6 cellular contexts compared by ENCODE assay signal in genomic region chr2:166641516-166641915, GRCh38.
A peak's percentile ranks its signal among the peaks of the same experiment; 100 is the strongest.
DNase-seq lines count a peak whose midpoint lies in the region; ATAC-seq and TF ChIP-seq lines count a peak whose summit lies in the region.
"Not testable (repeated sequence)": the region's sequence is repeated elsewhere in the genome, so short reads cannot be mapped to it uniquely, and the experiment has no call there.

No MANE protein-coding gene starts in this region.

- not testable (repeated sequence) for H4K8ac ChIP-seq in mesendoderm (ENCODE audit: low read depth, low read length)

- not testable (repeated sequence) for H3K18ac ChIP-seq in mesendoderm (ENCODE audit: low read length)

- peaks cover 14% of the 10 kb centered on the region for H3K9me3 Mint-ChIP-seq in endodermal cell
- not testable (repeated sequence) for H3K9me3 Mint-ChIP-seq in stimulated activated memory B cell treated with anti-CD40 and anti-IgM and Interleukin-4, amounts not matched to agents 10 μg/mL and 1 μg/mL and 100 μg/mL, for 72 hours

- not testable (repeated sequence) for H3K9ac ChIP-seq in endodermal cell (ENCODE audit: extremely low read depth, low read length, poor library complexity, severe bottlenecking); mesendoderm (ENCODE audit: low read length)

- H3K4ac ChIP-seq in mesendoderm (ENCODE audit: low read depth, low read length): not testable (repeated sequence)

- not testable (repeated sequence) for H2AK5ac ChIP-seq in mesendoderm (ENCODE audit: low read length)

- not testable (repeated sequence) for H3K27ac Mint-ChIP-seq in endodermal cell; stimulated activated memory B cell treated with anti-CD40 and anti-IgM and Interleukin-4, amounts not matched to agents 10 μg/mL and 1 μg/mL and 100 μg/mL, for 72 hours

- POLR2A ChIA-PET in HEK293 (lab: Yijun Ruan, JAX): not testable (repeated sequence)

- H3K36me3 Mint-ChIP-seq in endodermal cell (ENCODE audit: low read depth); stimulated activated memory B cell treated with anti-CD40 and anti-IgM and Interleukin-4, amounts not matched to agents 10 μg/mL and 1 μg/mL and 100 μg/mL, for 72 hours: not testable (repeated sequence)

- H3K27ac ChIP-seq in HEK293 (ENCODE audit: extremely low read depth, low read depth, low read length); endodermal cell (ENCODE audit: low read depth, low read length); mesendoderm (ENCODE audit: low read depth, low read length): not testable (repeated sequence)

- CTCF ChIA-PET in HEK293 (lab: Yijun Ruan, JAX): not testable (repeated sequence)

- TF ChIP-seq CTCF in HEK293 (tag by site-specific recombination; IDR thresholded peaks at IDR 0.05); endodermal cell (conservative IDR thresholded peaks at IDR 0.05): not testable (repeated sequence)

- not testable (repeated sequence) for H3K9me3 ChIP-seq in HEK293 (ENCODE audit: control insufficient read depth, insufficient read depth, low read depth, low read length)
- peaks cover 22% of the 10 kb centered on the region for H3K9me3 ChIP-seq in endodermal cell (ENCODE audit: control insufficient read depth, low read length)

- peak; percentile 73 for DNase-seq in ELF-1 (ENCODE audit: low read depth, low spot score)
- DNase-seq in RPMI7951 (ENCODE audit: low read depth): peak; percentile 14
- peak; percentile 65 for DNase-seq in endodermal cell
- DNase-seq in mesendoderm: peak; percentile 64

- H3K36me3 ChIP-seq in HEK293 (ENCODE audit: control insufficient read depth in 2 of 2, insufficient read depth in 1 of 2, low read length in 2 of 2); endodermal cell (ENCODE audit: control insufficient read depth, insufficient read depth, low read length); mesendoderm (ENCODE audit: control insufficient read depth, insufficient read depth, low read length): not testable (repeated sequence)

- not testable (repeated sequence) for H3K79me2 ChIP-seq in mesendoderm (ENCODE audit: control insufficient read depth, insufficient read depth, low read length)

- H2BK120ac ChIP-seq in mesendoderm (ENCODE audit: low read depth, low read length): not testable (repeated sequence)

- H3K4me3 Mint-ChIP-seq in endodermal cell; stimulated activated memory B cell treated with anti-CD40 and anti-IgM and Interleukin-4, amounts not matched to agents 10 μg/mL and 1 μg/mL and 100 μg/mL, for 72 hours: not testable (repeated sequence)

- not testable (repeated sequence) for H3K4me3 ChIP-seq in HEK293 (ENCODE audit: low read depth, low read length); endodermal cell (ENCODE audit: low read length); mesendoderm (ENCODE audit: low read length)

- H3K27me3 ChIP-seq in endodermal cell (ENCODE audit: control insufficient read depth, insufficient read depth, low read length, poor library complexity, severe bottlenecking); mesendoderm (ENCODE audit: insufficient read depth, low read length, poor library complexity): not testable (repeated sequence)

- not testable (repeated sequence) for H3K56ac ChIP-seq in mesendoderm (ENCODE audit: low read length)

- H3K4me2 ChIP-seq in mesendoderm (ENCODE audit: low read length): not testable (repeated sequence)

- H3K4me1 Mint-ChIP-seq in endodermal cell; stimulated activated memory B cell treated with anti-CD40 and anti-IgM and Interleukin-4, amounts not matched to agents 10 μg/mL and 1 μg/mL and 100 μg/mL, for 72 hours: not testable (repeated sequence)

- 82 to 96% methylated on average over 1 to 3 of the region's 3 CpGs for WGBS in endodermal cell (ENCODE audit: insufficient coverage in 1 of 2, insufficient read length in 1 of 2), 2 experiments
- no CpG with 5 or more reads among the region's 3 CpGs for WGBS in mesendoderm (ENCODE audit: extremely low coverage, insufficient coverage, low lambda C conversion rate)

- not testable (repeated sequence) for H2BK15ac ChIP-seq in mesendoderm (replicated peaks; ENCODE audit: low read depth)

- not testable (repeated sequence) for H3K79me1 ChIP-seq in mesendoderm (ENCODE audit: low read length)

- H3K23ac ChIP-seq in mesendoderm (ENCODE audit: low read length): not testable (repeated sequence)

- H3K4me1 ChIP-seq in HEK293 (ENCODE audit: control insufficient read depth, insufficient read depth, low read length); endodermal cell (ENCODE audit: control insufficient read depth, insufficient read depth, low read length); mesendoderm (ENCODE audit: control insufficient read depth, low read depth, low read length): not testable (repeated sequence)

- H2BK5ac ChIP-seq in mesendoderm (ENCODE audit: low read length): not testable (repeated sequence)

- H3K27me3 Mint-ChIP-seq in endodermal cell (ENCODE audit: insufficient read depth); stimulated activated memory B cell treated with anti-CD40 and anti-IgM and Interleukin-4, amounts not matched to agents 10 μg/mL and 1 μg/mL and 100 μg/mL, for 72 hours: not testable (repeated sequence)

- peak; percentile 37 for ATAC-seq in stimulated activated memory B cell treated with anti-CD40 and anti-IgM and Interleukin-4, amounts not matched to agents 10 μg/mL and 1 μg/mL and 100 μg/mL, for 72 hours

- H4K5ac ChIP-seq in mesendoderm (ENCODE audit: low read length): not testable (repeated sequence)

TF ChIP-seq in HEK293, 187 proteins besides CTCF, POLR2A, EP300 and RAD21:
- TF ChIP-seq SETDB1 (IDR thresholded peaks at IDR 0.05; ENCODE audit: insufficient read length, low read length): peak; percentile 50

Comparison
In these comparisons a context has a peak if more than half of its experiments do, and no peak if none do; other contexts are left out.
1. DNase-seq: peak in every context shown above with its lines; median percentile 73 in ELF-1; 65 in endodermal cell; 64 in mesendoderm; 14 in RPMI7951.